Comparison of ENCODE assay signal across 1 cellular context in genomic region chr12:65827827-65828231, GRCh38.
TF ChIP-seq lines count a peak whose summit lies in the region.

No MANE protein-coding gene starts in this region.

TF ChIP-seq in GM23338, 12 proteins besides CTCF, POLR2A, EP300 and RAD21 (continued from another document):
- no peak for TF ChIP-seq ZNF462 (CRISPR knock-in tag; IDR thresholded peaks at IDR 0.05)
TF ChIP-seq in GM23338: peak in this region for 0.
